8 cellular contexts compared by ENCODE assay signal in genomic region chr11:101428918-101429317, GRCh38.
DNase-seq lines count a peak whose midpoint lies in the region; ATAC-seq and TF ChIP-seq lines count a peak whose summit lies in the region.

No MANE protein-coding gene starts in this region.

- H3K9me3 Mint-ChIP-seq in WTC11 (peaks cover 20% of the 10 kb centered on the region), nephron (peaks cover 27% of the 10 kb centered on the region)

- DNase-seq in WTC11 (ENCODE audit: low spot score), result no peak
- no peak for DNase-seq in retina
- DNase-seq in OCI-M2 (lab: John Stamatoyannopoulos, UW; ENCODE audit: unreplicated experiment), result no peak
- no peak for DNase-seq in KG1 (lab: John Stamatoyannopoulos, UW)
- no peak for DNase-seq in activated T-cell treated with anti-CD3 and anti-CD28 coated beads, Interleukin-2, amount 50 U/mL, for 48 hours

- ATAC-seq in GM18519 (IDR thresholded peaks at IDR 0.05; ENCODE audit: low FRiP score, unreplicated experiment) (peak; percentile 66), HG03354 (IDR thresholded peaks at IDR 0.05; ENCODE audit: poor library complexity, severe bottlenecking, unreplicated experiment) (peak; percentile 62), WTC11 (peak; percentile 89)

- H3K4me3 Mint-ChIP-seq in WTC11, result no peak overlapping the region
- H3K4me3 Mint-ChIP-seq in nephron, result no peak overlapping the region

- POLR2A ChIA-PET in WTC11 (lab: Charles Lee), result no interaction called here

- H3K4me1 Mint-ChIP-seq in WTC11 (peaks cover 29% of the 10 kb centered on the region), nephron (peaks cover 15% of the 10 kb centered on the region)

- CTCF ChIA-PET in WTC11 (lab: Charles Lee), result interaction anchor here (0.7 to 3.1 kb wide), 5 partner anchors 9 to 1237 kb away, joined by 3 to 22 read pairs (median 4); no protein-coding TSS in a partner anchor

- H3K36me3 Mint-ChIP-seq in WTC11 (no peaks in the 10 kb centered on the region), nephron (ENCODE audit: low read depth) (no peaks in the 10 kb centered on the region)

- H3K27me3 Mint-ChIP-seq in WTC11 (ENCODE audit: low read depth) (no peaks in the 10 kb centered on the region), nephron (ENCODE audit: low read depth) (no peaks in the 10 kb centered on the region)

- H3K27ac Mint-ChIP-seq in WTC11 (no peak overlapping the region), nephron (peak overlapping the region in 1 of 3 experiments; percentile 53)

- no peak for TF ChIP-seq CTCF in WTC11 (IDR thresholded peaks at IDR 0.05)
- TF ChIP-seq CTCF in nephron (IDR thresholded peaks at IDR 0.05; ENCODE audit: unreplicated experiment in 3 of 3), result peak in 2 of 3 experiments; percentile 12 to 18

TF ChIP-seq in WTC11, 78 proteins besides CTCF, POLR2A, EP300 and RAD21:
- no peak for TF ChIP-seq SMAD4 (CRISPR knock-in tag; IDR thresholded peaks at IDR 0.05)
- peak; percentile 85 for TF ChIP-seq ZNF121 (CRISPR knock-in tag; IDR thresholded peaks at IDR 0.05)
- TF ChIP-seq NFE2L1 (CRISPR knock-in tag; IDR thresholded peaks at IDR 0.05), result no peak
TF ChIP-seq in WTC11: peak in this region for 1.
